In the genomic region with DNA sequence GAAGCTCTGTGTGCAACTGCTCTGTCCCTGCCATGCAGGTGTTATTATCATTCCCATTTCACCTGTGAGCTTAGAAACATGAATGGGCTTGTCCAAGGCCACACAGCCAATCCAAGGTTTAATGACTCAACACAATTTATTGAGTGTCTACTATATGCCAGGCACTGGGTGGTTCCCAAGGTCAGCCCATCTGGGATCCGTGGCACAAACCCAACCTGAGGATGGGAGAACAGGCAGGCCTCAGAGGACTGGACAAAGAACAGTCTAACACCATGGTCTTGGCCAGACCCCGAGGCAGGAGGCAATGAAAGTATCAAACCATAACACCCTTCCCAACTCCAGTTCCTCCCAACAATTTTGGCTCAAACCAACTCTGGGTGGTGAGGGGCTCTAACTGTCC, we compare ENCODE assay signal across 8 cellular contexts. TPM values are rescaled to one million over a fixed set of nuclear protein-coding genes. Genes with fewer than 3 reads are reported as not detected.
"Had no signal": no experiment of that assay in that cellular context is flagged by ENCODE, and none has a peak within 500 bp of the region (broad histone marks: within the 10 kb centered on the region; RNA-seq: fewer than 3 reads in every experiment).

No MANE protein-coding gene starts in this region.

- H3K4me3 ChIP-seq: GM23338 had no signal

- ATAC-seq: GM23338, HepG2 had no signal

- H3K27ac Mint-ChIP-seq: GM23338, H9 had no signal

- H3K4me3 Mint-ChIP-seq: GM23338, H9, IgD-negative memory B cell had no signal

- DNase-seq: H9, HCEC 1CT had no signal

- H3K4me1 Mint-ChIP-seq: GM23338, IgD-negative memory B cell had no signal

- H3K36me3 Mint-ChIP-seq: IgD-negative memory B cell had no signal

- H3K9me3 Mint-ChIP-seq: IgD-negative memory B cell had no signal

- H3K27ac ChIP-seq: HL-60 had no signal

RNA-seq across cellular contexts. Expression of a gene that starts 15.7 kb away (rescaled TPM):
- total RNA-seq: GM23338, H1, H9, HepG2, HT1080 had no signal
